Comparison of ENCODE assay signal across 1 cellular context in genomic region chr2:176934131-176934530, GRCh38.
TF ChIP-seq lines count a peak whose summit lies in the region.

No MANE protein-coding gene starts in this region.

TF ChIP-seq in K562, 482 proteins besides CTCF, POLR2A, EP300 and RAD21 (continued from another document and continues in another):
- no peak for TF ChIP-seq ZBTB43 (CRISPR knock-in tag; IDR thresholded peaks at IDR 0.05)
- TF ChIP-seq MAFG (tag; conservative IDR thresholded peaks at IDR 0.05): peak; percentile 55; the same call in 1 of the 2 replicates
- no peak for TF ChIP-seq HDAC1 (IDR thresholded peaks at IDR 0.05)
- TF ChIP-seq USF1 (CRISPR knock-in tag; IDR thresholded peaks at IDR 0.05): peak; percentile 82
- TF ChIP-seq ARHGAP35 (IDR thresholded peaks at IDR 0.05; ENCODE audit: partially characterized antibody): no peak
- peak; percentile 46 for TF ChIP-seq NFYB (IDR thresholded peaks at IDR 0.05; ENCODE audit: extremely low read depth, insufficient read length)
- no peak for TF ChIP-seq AFF1 (IDR thresholded peaks at IDR 0.05; ENCODE audit: low read depth in 1 of 2, partially characterized antibody in 2 of 2)
- no peak for TF ChIP-seq SMAD2 (IDR thresholded peaks at IDR 0.05; ENCODE audit: low read depth, low read length)
- peak; percentile 31; the same call in 1 of the 2 replicates for TF ChIP-seq VEZF1 (CRISPR knock-in tag; IDR thresholded peaks at IDR 0.05)
- TF ChIP-seq XRCC3 (IDR thresholded peaks at IDR 0.05): no peak
- no peak for TF ChIP-seq ZNF41 (CRISPR knock-in tag; conservative IDR thresholded peaks at IDR 0.05)
- TF ChIP-seq EZH2 (IDR thresholded peaks at IDR 0.05; ENCODE audit: borderline replicate concordance, low read depth, low read length): no peak
- no peak for TF ChIP-seq SFPQ (IDR thresholded peaks at IDR 0.05; ENCODE audit: low read depth, low read length)
- TF ChIP-seq MAZ (CRISPR knock-in tag; conservative IDR thresholded peaks at IDR 0.05 in 1 of 2, IDR thresholded peaks at IDR 0.05 in 1 of 2): peak in 1 of 2 experiments; percentile 45; a peak in 1 of 4 replicates
- no peak for TF ChIP-seq HMG20B (CRISPR knock-in tag; IDR thresholded peaks at IDR 0.05)
- no peak for TF ChIP-seq STAT5A (IDR thresholded peaks at IDR 0.05; ENCODE audit: borderline replicate concordance, low read length)
- TF ChIP-seq TAF9B (IDR thresholded peaks at IDR 0.05; ENCODE audit: partially characterized antibody): no peak
- TF ChIP-seq ZFX (CRISPR knock-in tag; IDR thresholded peaks at IDR 0.05): no peak
- no peak for TF ChIP-seq TCFL5 (CRISPR knock-in tag; conservative IDR thresholded peaks at IDR 0.05)
- TF ChIP-seq AFF4 (CRISPR knock-in tag; IDR thresholded peaks at IDR 0.05): no peak
- TF ChIP-seq NR2C1 (IDR thresholded peaks at IDR 0.05): peak; percentile 47; the same call in 1 of the 2 replicates
- peak; percentile 87 for TF ChIP-seq NR2C1 (tag; IDR thresholded peaks at IDR 0.05)
- TF ChIP-seq CC2D1A (IDR thresholded peaks at IDR 0.05): no peak
- TF ChIP-seq ZNF175 (CRISPR knock-in tag; IDR thresholded peaks at IDR 0.05; ENCODE audit: low read depth): no peak
- TF ChIP-seq SREBF1 (IDR thresholded peaks at IDR 0.05; ENCODE audit: borderline replicate concordance, low read depth, low read length): no peak
- no peak for TF ChIP-seq NCOA4 (IDR thresholded peaks at IDR 0.05; ENCODE audit: partially characterized antibody)
- TF ChIP-seq ZKSCAN8 (CRISPR knock-in tag; IDR thresholded peaks at IDR 0.05): no peak
- TF ChIP-seq ZC3H4 (CRISPR knock-in tag; IDR thresholded peaks at IDR 0.05; ENCODE audit: borderline replicate concordance): no peak
- TF ChIP-seq ZNF280A (IDR thresholded peaks at IDR 0.05; ENCODE audit: low read depth, partially characterized antibody): no peak
- TF ChIP-seq ZKSCAN1 (IDR thresholded peaks at IDR 0.05; ENCODE audit: low read depth, low read length): no peak
- no peak for TF ChIP-seq CREBBP (IDR thresholded peaks at IDR 0.05; ENCODE audit: low read depth, low read length)
- TF ChIP-seq E2F6 (IDR thresholded peaks at IDR 0.05; ENCODE audit: borderline replicate concordance in 1 of 2, extremely low read depth in 1 of 2, insufficient read depth in 1 of 2, insufficient read length in 1 of 2, low read depth in 1 of 2, low read length in 1 of 2, poor library complexity in 1 of 2, severe bottlenecking in 1 of 2): no peak
- TF ChIP-seq ESRRB (CRISPR knock-in tag; IDR thresholded peaks at IDR 0.05; ENCODE audit: borderline replicate concordance): no peak
- TF ChIP-seq PTBP1 (IDR thresholded peaks at IDR 0.05; ENCODE audit: low read depth, low read length): no peak
- TF ChIP-seq BHLHE40 (IDR thresholded peaks at IDR 0.05; ENCODE audit: low read length): no peak
- TF ChIP-seq ZNF561 (CRISPR knock-in tag; conservative IDR thresholded peaks at IDR 0.05): no peak
- no peak for TF ChIP-seq POLR3G (IDR thresholded peaks at IDR 0.05; ENCODE audit: extremely low read depth, insufficient read length, insufficient replicate concordance)
- TF ChIP-seq HINFP (tag; conservative IDR thresholded peaks at IDR 0.05; ENCODE audit: low read depth): no peak
- TF ChIP-seq MAFF (IDR thresholded peaks at IDR 0.05; ENCODE audit: low read length): no peak
- peak; percentile 43; the same call in 1 of the 2 replicates for TF ChIP-seq C11orf30 (IDR thresholded peaks at IDR 0.05; ENCODE audit: low read depth)
- TF ChIP-seq PHTF2 (CRISPR knock-in tag; IDR thresholded peaks at IDR 0.05): no peak
- no peak for TF ChIP-seq NR2C2 (CRISPR knock-in tag; IDR thresholded peaks at IDR 0.05)
- TF ChIP-seq NR2C2 (tag; IDR thresholded peaks at IDR 0.05): peak; percentile 80
- no peak for TF ChIP-seq KLF10 (CRISPR knock-in tag; IDR thresholded peaks at IDR 0.05)
- TF ChIP-seq ATF3 (IDR thresholded peaks at IDR 0.05): no peak
- TF ChIP-seq ATF3 (CRISPR knock-in tag; conservative IDR thresholded peaks at IDR 0.05): no peak
